35 cellular contexts compared by ENCODE assay signal in genomic region chr1:221812905-221813597, GRCh38.
"Had no signal": no experiment of that assay in that cellular context is flagged by ENCODE, and none has a peak within 500 bp of the region (broad histone marks: within the 10 kb centered on the region; RNA-seq: fewer than 3 reads in every experiment).

No MANE protein-coding gene starts in this region.

- H3K27ac ChIP-seq: ascending aorta, breast epithelium, cardiac muscle cell, coronary artery, dorsolateral prefrontal cortex, esophagus muscularis mucosa, foreskin keratinocyte, gastrocnemius medialis, heart right ventricle, hepatocyte had no signal

- H3K4me1 Mint-ChIP-seq: brain had no signal

- H3K27ac Mint-ChIP-seq: activated CD4-positive, alpha-beta memory T cell treated with anti-CD3 and anti-CD28 coated beads for 36 hours; activated CD4-positive, alpha-beta T cell treated with anti-CD3 and anti-CD28 coated beads for 36 hours; activated CD4-positive, alpha-beta T cell treated with anti-CD3 and anti-CD28 coated beads, Interleukin-2, amount 10 ng/mL, durations not matched to agents 24 days and 14 days; activated CD8-positive, alpha-beta memory T cell treated with anti-CD3 and anti-CD28 coated beads, Interleukin-2, amount 10 ng/mL, durations not matched to agents 7 days and 5 days; activated CD8-positive, alpha-beta T cell treated with anti-CD3 and anti-CD28 coated beads, Interleukin-2, amount 10 ng/mL, durations not matched to agents 7 days and 5 days; activated naive CD4-positive, alpha-beta T cell treated with anti-CD3 and anti-CD28 coated beads, Interleukin-2, amount 10 ng/mL, durations not matched to agents 7 days and 5 days; activated naive CD4-positive, alpha-beta T cell treated with anti-CD3 and anti-CD28 coated beads, Interleukin-2, amount 50 U/mL, for 72 hours; activated naive CD8-positive, alpha-beta T cell treated with anti-CD3 and anti-CD28 coated beads, Interleukin-2, amount 10 ng/mL, durations not matched to agents 7 days and 5 days; activated T-cell treated with anti-CD3 and anti-CD28 coated beads, Interleukin-2, amount 50 U/mL, for 24 hours; activated T-cell treated with anti-CD3 and anti-CD28 coated beads, Interleukin-2, amount 50 U/mL, for 72 hours; brain; dendritic cell treated with granulocyte-macrophage colony-stimulating factor and Interleukin-4, amounts not matched to agents 40 ng/mL and 50 ng/mL, for 4 days; endodermal cell; T-helper 2 cell treated with Interferon-gamma antibody and Interleukin-4, amounts not matched to agents 5 μg/mL and 100 μg/mL, for 36 hours had no signal

- H3K36me3 ChIP-seq: ascending aorta, breast epithelium, cardiac muscle cell, esophagus muscularis mucosa, gastrocnemius medialis, heart right ventricle had no signal

- H3K36me3 Mint-ChIP-seq: activated CD4-positive, alpha-beta memory T cell treated with anti-CD3 and anti-CD28 coated beads for 36 hours; brain had no signal

- DNase-seq: activated CD4-positive, alpha-beta memory T cell treated with anti-CD3 and anti-CD28 coated beads for 36 hours; activated CD4-positive, alpha-beta T cell treated with anti-CD3 and anti-CD28 coated beads for 36 hours; activated CD4-positive, alpha-beta T cell treated with anti-CD3 and anti-CD28 coated beads, Interleukin-2, amount 10 ng/mL, durations not matched to agents 24 days and 14 days; activated CD4-positive, CD25-positive, alpha-beta regulatory T cell; activated CD4-positive, CD25-positive, alpha-beta regulatory T cell treated with anti-CD3 and anti-CD28 coated beads, Interleukin-2, amount 50 U/mL, for 72 hours; activated CD8-positive, alpha-beta memory T cell treated with anti-CD3 and anti-CD28 coated beads, Interleukin-2, amount 10 ng/mL, durations not matched to agents 7 days and 5 days; activated CD8-positive, alpha-beta memory T cell treated with anti-CD3 and anti-CD28 coated beads, Interleukin-2, amount 50 U/mL, for 4 hours; activated CD8-positive, alpha-beta T cell treated with anti-CD3 and anti-CD28 coated beads, Interleukin-2, amount 10 ng/mL, durations not matched to agents 7 days and 5 days; activated gamma-delta T cell; activated naive CD4-positive, alpha-beta T cell; activated naive CD4-positive, alpha-beta T cell treated with anti-CD3 and anti-CD28 coated beads, Interleukin-2, amount 10 ng/mL, durations not matched to agents 7 days and 5 days; activated naive CD8-positive, alpha-beta T cell treated with anti-CD3 and anti-CD28 coated beads, Interleukin-2, amount 10 ng/mL, durations not matched to agents 7 days and 5 days; activated T-cell treated with anti-CD3 and anti-CD28 coated beads for 4 hours; activated T-cell treated with anti-CD3 and anti-CD28 coated beads, Interleukin-2, amount 50 U/mL, for 24 hours; activated T-cell treated with anti-CD3 and anti-CD28 coated beads, Interleukin-2, amount 50 U/mL, for 72 hours; central memory CD4-positive, alpha-beta T cell; cerebellar nuclear complex; dorsolateral prefrontal cortex; effector memory CD4-positive, alpha-beta T cell; endodermal cell; foreskin keratinocyte; gastrocnemius medialis; heart right ventricle; T-helper 17 cell; T1000 had no signal

- H3K4me1 ChIP-seq: ascending aorta, breast epithelium, esophagus muscularis mucosa, gastrocnemius medialis had no signal

- H3K9me3 Mint-ChIP-seq: activated CD4-positive, alpha-beta memory T cell treated with anti-CD3 and anti-CD28 coated beads for 36 hours; activated naive CD4-positive, alpha-beta T cell treated with anti-CD3 and anti-CD28 coated beads, Interleukin-2, amount 10 ng/mL, durations not matched to agents 7 days and 5 days; activated T-cell treated with anti-CD3 and anti-CD28 coated beads, Interleukin-2, amount 50 U/mL, for 24 hours; dendritic cell treated with granulocyte-macrophage colony-stimulating factor and Interleukin-4, amounts not matched to agents 40 ng/mL and 50 ng/mL, for 4 days; endodermal cell had no signal

- H3K27me3 Mint-ChIP-seq: activated CD4-positive, alpha-beta memory T cell treated with anti-CD3 and anti-CD28 coated beads for 36 hours; activated CD4-positive, alpha-beta T cell treated with anti-CD3 and anti-CD28 coated beads for 36 hours; activated CD4-positive, alpha-beta T cell treated with anti-CD3 and anti-CD28 coated beads, Interleukin-2, amount 10 ng/mL, durations not matched to agents 24 days and 14 days; activated CD8-positive, alpha-beta memory T cell treated with anti-CD3 and anti-CD28 coated beads, Interleukin-2, amount 10 ng/mL, durations not matched to agents 7 days and 5 days had no signal

- ATAC-seq: activated CD4-positive, alpha-beta T cell treated with anti-CD3 and anti-CD28 coated beads for 36 hours; activated CD8-positive, alpha-beta memory T cell treated with anti-CD3 and anti-CD28 coated beads, Interleukin-2, amount 10 ng/mL, durations not matched to agents 7 days and 5 days; activated CD8-positive, alpha-beta T cell treated with anti-CD3 and anti-CD28 coated beads, Interleukin-2, amount 10 ng/mL, durations not matched to agents 7 days and 5 days; activated naive CD4-positive, alpha-beta T cell treated with anti-CD3 and anti-CD28 coated beads, Interleukin-2, amount 50 U/mL, for 72 hours; activated T-cell treated with anti-CD3 and anti-CD28 coated beads, Interleukin-2, amount 50 U/mL, for 72 hours; foreskin keratinocyte; gastrocnemius medialis; heart right ventricle; T-helper 17 cell had no signal

- H3K9me3 ChIP-seq: ascending aorta, breast epithelium, gastrocnemius medialis had no signal

- H3K4me3 ChIP-seq: ascending aorta, breast epithelium, cardiac muscle cell, coronary artery, dorsolateral prefrontal cortex, esophagus muscularis mucosa, gastrocnemius medialis, heart right ventricle, hepatocyte had no signal

- H3K4me3 Mint-ChIP-seq: activated CD4-positive, alpha-beta memory T cell treated with anti-CD3 and anti-CD28 coated beads for 36 hours; activated CD4-positive, alpha-beta T cell treated with anti-CD3 and anti-CD28 coated beads for 36 hours; activated CD4-positive, alpha-beta T cell treated with anti-CD3 and anti-CD28 coated beads, Interleukin-2, amount 10 ng/mL, durations not matched to agents 24 days and 14 days; activated CD8-positive, alpha-beta memory T cell treated with anti-CD3 and anti-CD28 coated beads, Interleukin-2, amount 10 ng/mL, durations not matched to agents 7 days and 5 days; activated CD8-positive, alpha-beta T cell treated with anti-CD3 and anti-CD28 coated beads, Interleukin-2, amount 10 ng/mL, durations not matched to agents 7 days and 5 days; activated naive CD4-positive, alpha-beta T cell treated with anti-CD3 and anti-CD28 coated beads, Interleukin-2, amount 10 ng/mL, durations not matched to agents 7 days and 5 days; activated naive CD8-positive, alpha-beta T cell treated with anti-CD3 and anti-CD28 coated beads, Interleukin-2, amount 10 ng/mL, durations not matched to agents 7 days and 5 days; activated T-cell treated with anti-CD3 and anti-CD28 coated beads, Interleukin-2, amount 50 U/mL, for 24 hours; activated T-cell treated with anti-CD3 and anti-CD28 coated beads, Interleukin-2, amount 50 U/mL, for 72 hours; brain; dendritic cell treated with granulocyte-macrophage colony-stimulating factor and Interleukin-4, amounts not matched to agents 40 ng/mL and 50 ng/mL, for 4 days; endodermal cell; T-helper 17 cell; T-helper 2 cell treated with Interferon-gamma antibody and Interleukin-4, amounts not matched to agents 5 μg/mL and 100 μg/mL, for 36 hours had no signal
